ENCODE assay signal across 21 cellular contexts in the genomic region with DNA sequence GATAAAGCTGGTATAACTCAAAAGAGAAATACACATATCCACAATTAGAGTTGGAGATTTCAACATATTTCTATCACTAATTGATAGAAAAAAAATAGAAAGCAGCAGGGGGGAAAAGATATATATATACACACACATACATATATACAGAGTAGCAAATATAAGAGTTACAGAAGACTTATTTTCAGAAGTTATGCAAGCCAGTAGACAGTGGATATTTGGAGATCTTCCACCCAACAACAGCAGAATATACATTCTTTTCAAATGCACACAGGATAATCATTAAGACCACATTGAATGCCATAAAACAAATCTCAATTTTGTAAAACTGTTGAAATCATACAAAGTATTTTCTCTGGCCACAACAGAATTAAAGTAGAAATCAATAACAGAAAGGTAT.
"Had no signal": no experiment of that assay in that cellular context is flagged by ENCODE, and none has a peak within 500 bp of the region (broad histone marks: within the 10 kb centered on the region; RNA-seq: fewer than 3 reads in every experiment).

No MANE protein-coding gene starts in this region.

- H3K9me3 ChIP-seq: gastrocnemius medialis, lower lobe of right lung, prostate gland, thyroid gland had no signal

- FAIRE-seq: keratinocyte had no signal

- H3K27ac ChIP-seq: dorsolateral prefrontal cortex, gastrocnemius medialis, lower lobe of right lung, prostate gland, right atrium auricular region, sigmoid colon, stomach, thyroid gland, vagina had no signal

- H3K27me3 ChIP-seq: dorsolateral prefrontal cortex, gastrocnemius medialis, right atrium auricular region, sigmoid colon, stomach, thyroid gland, vagina had no signal

- ATAC-seq: gastrocnemius medialis; left ventricle myocardium superior; lower lobe of right lung; naive thymus-derived CD8-positive, alpha-beta T cell; stimulated activated effector memory CD8-positive, alpha-beta T cell treated with anti-CD3 and anti-CD28 coated beads, Interleukin-12 subunit alpha, Interleukin-12 subunit beta, amount 100 ng/mL, for 72 hours had no signal

- H3K4me3 Mint-ChIP-seq: naive thymus-derived CD8-positive, alpha-beta T cell; nephron progenitor cell; stimulated activated effector memory CD8-positive, alpha-beta T cell treated with anti-CD3 and anti-CD28 coated beads, Interleukin-12 subunit alpha, Interleukin-12 subunit beta, amount 100 ng/mL, for 72 hours had no signal

- H3K4me3 ChIP-seq: dorsolateral prefrontal cortex, gastrocnemius medialis, lower lobe of right lung, prostate gland, right atrium auricular region, sigmoid colon, stomach, thyroid gland, vagina had no signal

- H3K4me1 Mint-ChIP-seq: naive thymus-derived CD8-positive, alpha-beta T cell; stimulated activated effector memory CD8-positive, alpha-beta T cell treated with anti-CD3 and anti-CD28 coated beads, Interleukin-12 subunit alpha, Interleukin-12 subunit beta, amount 100 ng/mL, for 72 hours had no signal

- H3K4me1 ChIP-seq: lower lobe of right lung, prostate gland, right atrium auricular region, vagina had no signal

- DNase-seq: dorsolateral prefrontal cortex; effector CD4-positive, alpha-beta T cell; foreskin fibroblast; gastrocnemius medialis; head of caudate nucleus; left ventricle myocardium superior; lower lobe of right lung; naive thymus-derived CD8-positive, alpha-beta T cell; nephron progenitor cell; nucleus accumbens; sigmoid colon; stimulated activated CD4-positive, alpha-beta T cell treated with anti-CD3 and anti-CD28 coated beads, Interleukin-2, amount 100 ng/mL, for 24 hours; stimulated activated CD4-positive, alpha-beta T cell treated with anti-CD3 and anti-CD28 coated beads, Interleukin-4, amount 100 ng/mL, for 24 hours; stimulated activated naive CD4-positive, alpha-beta T cell treated with Interleukin-2 at 50 U/mL for 16 hours; stomach; thyroid gland had no signal

- H3K36me3 ChIP-seq: gastrocnemius medialis, lower lobe of right lung, prostate gland, right atrium auricular region, sigmoid colon, stomach, thyroid gland, vagina had no signal

- H3K27ac Mint-ChIP-seq: naive thymus-derived CD8-positive, alpha-beta T cell; nephron progenitor cell; stimulated activated effector memory CD8-positive, alpha-beta T cell treated with anti-CD3 and anti-CD28 coated beads, Interleukin-12 subunit alpha, Interleukin-12 subunit beta, amount 100 ng/mL, for 72 hours had no signal

- H3K36me3 Mint-ChIP-seq: stimulated activated effector memory CD8-positive, alpha-beta T cell treated with anti-CD3 and anti-CD28 coated beads, Interleukin-12 subunit alpha, Interleukin-12 subunit beta, amount 100 ng/mL, for 72 hours had no signal
